Comparison of ENCODE assay signal across 19 cellular contexts in genomic region chrX:109695637-109696036, GRCh38. TPM values are rescaled to one million over a fixed set of nuclear protein-coding genes. Genes with fewer than 3 reads are reported as not detected.
DNase-seq lines count a peak whose midpoint lies in the region; ATAC-seq, FAIRE-seq and TF ChIP-seq lines count a peak whose summit lies in the region.
"Had no signal": no experiment of that assay in that cellular context is flagged by ENCODE, and none has a peak within 500 bp of the region (broad histone marks: within the 10 kb centered on the region; RNA-seq: fewer than 3 reads in every experiment).

No MANE protein-coding gene starts in this region.

- in situ Hi-C loops in K562 (cut with MboI): no loop called here

- no peak for DNase-seq in activated T-cell treated with anti-CD3 and anti-CD28 coated beads, Interleukin-2, amount 50 U/mL, for 72 hours
- no peak for DNase-seq in activated T-cell treated with anti-CD3 and anti-CD28 coated beads, Interleukin-2, amount 50 U/mL, for 1 hour
- no peak for DNase-seq in natural killer cell treated with Interleukin-12 subunit alpha and Interleukin-12 subunit beta and Interleukin-15 and Interleukin-18, amount 100 ng/mL, for 72 hours (ENCODE audit: low spot score)
- DNase-seq in natural killer cell (no peak), T-helper 17 cell (no peak), K562 (ENCODE audit: extremely low read depth in 1 of 4, low spot score in 3 of 4) (no peak)
- DNase-seq in T-helper 2 cell treated with Interferon-gamma antibody and Interleukin-4, amounts not matched to agents 5 μg/mL and 100 μg/mL, for 36 hours (ENCODE audit: low spot score): no peak
- DNase-seq: C1 segment of cervical spinal cord; Calu3; CD4-positive, alpha-beta memory T cell; COR-L47; DMS53; DMS79 treated with DMSO at 0.1 percent for 48 hours; GF-D8; GOT3; HFFc6 had no signal

- no peak overlapping the region for H3K27ac Mint-ChIP-seq in activated T-cell treated with anti-CD3 and anti-CD28 coated beads, Interleukin-2, amount 50 U/mL, for 72 hours
- no peak overlapping the region for H3K27ac Mint-ChIP-seq in natural killer cell treated with Interleukin-12 subunit alpha and Interleukin-12 subunit beta and Interleukin-15 and Interleukin-18, amount 100 ng/mL, for 72 hours
- H3K27ac Mint-ChIP-seq in natural killer cell (no peak overlapping the region), T-helper 17 cell (peak overlapping the region; percentile 47)
- no peak overlapping the region for H3K27ac Mint-ChIP-seq in T-helper 2 cell treated with Interferon-gamma antibody and Interleukin-4, amounts not matched to agents 5 μg/mL and 100 μg/mL, for 36 hours
- H3K27ac Mint-ChIP-seq: HFFc6 had no signal

- no peak overlapping the region for H3K4me3 ChIP-seq in K562
- H3K4me3 ChIP-seq: HAP-1 had no signal

- H3K79me2 ChIP-seq in K562 (ENCODE audit: control insufficient read depth, insufficient read depth, low read length): peaks cover 38% of the 10 kb centered on the region

- no peak overlapping the region for H3K4me2 ChIP-seq in K562 (ENCODE audit: insufficient read depth, low read length)

- CTCF ChIA-PET in K562 (lab: Yijun Ruan, JAX; ENCODE audit: low intra/inter-chr PET ratio): no interaction called here

- H3K9me3 ChIP-seq in T-helper 17 cell (ENCODE audit: control insufficient read depth, low read length, poor library complexity, severe bottlenecking) (no peaks in the 10 kb centered on the region), K562 (replicated peaks; ENCODE audit: control insufficient read depth, insufficient read depth, low read depth, low read length) (no peaks in the 10 kb centered on the region)
- H3K9me3 ChIP-seq: HAP-1 had no signal

- H3K27me3 ChIP-seq in K562 (ENCODE audit: control insufficient read depth in 2 of 2, insufficient read depth in 2 of 2, low read length in 2 of 2): no peaks in the 10 kb centered on the region

- H3K36me3 Mint-ChIP-seq in activated T-cell treated with anti-CD3 and anti-CD28 coated beads, Interleukin-2, amount 50 U/mL, for 72 hours (ENCODE audit: insufficient read depth in 2 of 2): peaks cover 0 to 3% of the 10 kb centered on the region in 2 donors
- H3K36me3 Mint-ChIP-seq in natural killer cell treated with Interleukin-12 subunit alpha and Interleukin-12 subunit beta and Interleukin-15 and Interleukin-18, amount 100 ng/mL, for 72 hours: no peaks in the 10 kb centered on the region
- H3K36me3 Mint-ChIP-seq in natural killer cell (no peaks in the 10 kb centered on the region), T-helper 17 cell (ENCODE audit: low read depth) (no peaks in the 10 kb centered on the region)
- peaks cover 9% of the 10 kb centered on the region for H3K36me3 Mint-ChIP-seq in T-helper 2 cell treated with Interferon-gamma antibody and Interleukin-4, amounts not matched to agents 5 μg/mL and 100 μg/mL, for 36 hours (ENCODE audit: low read depth)

- TF ChIP-seq CTCF in natural killer cell (IDR thresholded peaks at IDR 0.05) (no peak), K562 (IDR thresholded peaks at IDR 0.05 in 2 of 3, conservative IDR thresholded peaks at IDR 0.05 in 1 of 3; ENCODE audit: insufficient read depth in 2 of 3, low read depth in 1 of 3, low read length in 3 of 3) (no peak)

- no peaks in the 10 kb centered on the region for H3K9me3 Mint-ChIP-seq in activated T-cell treated with anti-CD3 and anti-CD28 coated beads, Interleukin-2, amount 50 U/mL, for 72 hours
- no peaks in the 10 kb centered on the region for H3K9me3 Mint-ChIP-seq in natural killer cell treated with Interleukin-12 subunit alpha and Interleukin-12 subunit beta and Interleukin-15 and Interleukin-18, amount 100 ng/mL, for 72 hours
- H3K9me3 Mint-ChIP-seq in natural killer cell: no peaks in the 10 kb centered on the region
- H3K9me3 Mint-ChIP-seq in T-helper 2 cell treated with Interferon-gamma antibody and Interleukin-4, amounts not matched to agents 5 μg/mL and 100 μg/mL, for 36 hours: no peaks in the 10 kb centered on the region
- H3K9me3 Mint-ChIP-seq: CD4-positive, alpha-beta memory T cell; HFFc6 had no signal

- no peak for TF ChIP-seq POLR2A in K562 (conservative IDR thresholded peaks at IDR 0.05)

- peaks cover 16% of the 10 kb centered on the region; the same call in 1 of the 3 replicates for H3K36me3 ChIP-seq in K562 (ENCODE audit: control insufficient read depth, insufficient read depth, low read length)
- H3K36me3 ChIP-seq: HAP-1 had no signal

- no peaks in the 10 kb centered on the region for H3K9me1 ChIP-seq in K562 (ENCODE audit: control insufficient read depth, insufficient read depth, low read length)

- H4K20me1 ChIP-seq in K562 (replicated peaks; ENCODE audit: control insufficient read depth, insufficient read depth, low read length): no peaks in the 10 kb centered on the region

- peak; percentile 31 to 33 for ATAC-seq in activated T-cell treated with anti-CD3 and anti-CD28 coated beads, Interleukin-2, amount 50 U/mL, for 72 hours (replicated peaks in 1 of 2)
- no peak for ATAC-seq in natural killer cell treated with Interleukin-12 subunit alpha and Interleukin-12 subunit beta and Interleukin-15 and Interleukin-18, amount 100 ng/mL, for 72 hours
- ATAC-seq in natural killer cell: no peak
- no peak for ATAC-seq in T-helper 17 cell
- ATAC-seq in K562: no peak
- no peak for ATAC-seq in GM18858 (IDR thresholded peaks at IDR 0.05; ENCODE audit: unreplicated experiment)

- no peaks in the 10 kb centered on the region for H3K27me3 Mint-ChIP-seq in activated T-cell treated with anti-CD3 and anti-CD28 coated beads, Interleukin-2, amount 50 U/mL, for 72 hours (ENCODE audit: low read depth)
- H3K27me3 Mint-ChIP-seq in natural killer cell treated with Interleukin-12 subunit alpha and Interleukin-12 subunit beta and Interleukin-15 and Interleukin-18, amount 100 ng/mL, for 72 hours: no peaks in the 10 kb centered on the region
- H3K27me3 Mint-ChIP-seq in natural killer cell (ENCODE audit: low read depth in 2 of 2): no peaks in the 10 kb centered on the region
- H3K27me3 Mint-ChIP-seq in T-helper 17 cell: no peaks in the 10 kb centered on the region
- no peaks in the 10 kb centered on the region for H3K27me3 Mint-ChIP-seq in T-helper 2 cell treated with Interferon-gamma antibody and Interleukin-4, amounts not matched to agents 5 μg/mL and 100 μg/mL, for 36 hours (ENCODE audit: low read depth)
- H3K27me3 Mint-ChIP-seq: CD4-positive, alpha-beta memory T cell had no signal

- H3K4me1 ChIP-seq in K562 (replicated peaks in 1 of 2; ENCODE audit: control insufficient read depth in 2 of 2, insufficient read depth in 2 of 2, low read length in 2 of 2): no peaks in the 10 kb centered on the region

- WGBS in K562 (ENCODE audit: insufficient coverage, low coverage, missing lambda C conversion rate): 98% methylated on average over 3 of the region's 3 CpGs

- H3K4me3 Mint-ChIP-seq in activated T-cell treated with anti-CD3 and anti-CD28 coated beads, Interleukin-2, amount 50 U/mL, for 72 hours: no peak overlapping the region
- H3K4me3 Mint-ChIP-seq in natural killer cell treated with Interleukin-12 subunit alpha and Interleukin-12 subunit beta and Interleukin-15 and Interleukin-18, amount 100 ng/mL, for 72 hours: peak overlapping the region; percentile 44
- no peak overlapping the region for H3K4me3 Mint-ChIP-seq in natural killer cell
- no peak overlapping the region for H3K4me3 Mint-ChIP-seq in T-helper 17 cell
- H3K4me3 Mint-ChIP-seq in T-helper 2 cell treated with Interferon-gamma antibody and Interleukin-4, amounts not matched to agents 5 μg/mL and 100 μg/mL, for 36 hours: no peak overlapping the region
- H3K4me3 Mint-ChIP-seq: CD4-positive, alpha-beta memory T cell; HFFc6 had no signal

- POLR2A ChIA-PET in K562 (lab: Yijun Ruan, JAX): interaction anchor here (0.7 kb wide), 1 partner anchor 391 kb away, joined by 3 read pairs; no protein-coding TSS in a partner anchor

- BruUV-seq in K562 (replicated peaks; lab: Mats Ljungman, UMichigan): no TSS peak

- intact Hi-C loops in natural killer cell (cut with micrococcal nuclease): no loop called here
- intact Hi-C loops in K562 (cut with micrococcal nuclease): no loop called here

- FAIRE-seq in K562 (lab: Jason Lieb, UNC): no peak
- FAIRE-seq: H54 had no signal

- no peak overlapping the region for H2AFZ ChIP-seq in K562 (ENCODE audit: low read depth, low read length)

- no peak overlapping the region for H3K27ac ChIP-seq in K562 (ENCODE audit: extremely low read depth, low read depth, low read length)

- H3K9ac ChIP-seq in K562 (ENCODE audit: insufficient read depth in 1 of 2, low read depth in 2 of 2, low read length in 2 of 2): no peak overlapping the region

- H3K4me1 Mint-ChIP-seq in activated T-cell treated with anti-CD3 and anti-CD28 coated beads, Interleukin-2, amount 50 U/mL, for 72 hours (ENCODE audit: low read depth): peaks cover 33% of the 10 kb centered on the region
- H3K4me1 Mint-ChIP-seq in natural killer cell treated with Interleukin-12 subunit alpha and Interleukin-12 subunit beta and Interleukin-15 and Interleukin-18, amount 100 ng/mL, for 72 hours (ENCODE audit: low read depth in 2 of 2): peaks cover 12 to 13% of the 10 kb centered on the region in 2 donors
- peaks cover 0 to 6% of the 10 kb centered on the region in 2 donors for H3K4me1 Mint-ChIP-seq in natural killer cell
- peaks cover 7% of the 10 kb centered on the region for H3K4me1 Mint-ChIP-seq in T-helper 17 cell
- peaks cover 12% of the 10 kb centered on the region for H3K4me1 Mint-ChIP-seq in T-helper 2 cell treated with Interferon-gamma antibody and Interleukin-4, amounts not matched to agents 5 μg/mL and 100 μg/mL, for 36 hours (ENCODE audit: low read depth)

- TF ChIP-seq EP300 in K562 (IDR thresholded peaks at IDR 0.05; ENCODE audit: low read length): no peak

- TF ChIP-seq RAD21 in K562 (CRISPR knock-in tag; conservative IDR thresholded peaks at IDR 0.05 in 1 of 2, IDR thresholded peaks at IDR 0.05 in 1 of 2): no peak

RNA-seq across cellular contexts. Expression of gene ACSL4, which starts 37.4 kb away (rescaled TPM):
- total RNA-seq in activated T-cell treated with anti-CD3 and anti-CD28 coated beads, Interleukin-2, amount 50 U/mL, for 72 hours: 10 to 100 TPM; 44.3 to 48.1 TPM
- 10 to 100 TPM; 60.2 to 79.4 TPM for total RNA-seq in natural killer cell treated with Interleukin-12 subunit alpha and Interleukin-12 subunit beta and Interleukin-15 and Interleukin-18, amount 100 ng/mL, for 72 hours
- total RNA-seq in natural killer cell: 10 to 100 TPM; 19.8 to 28.4 (median 21.7) TPM
- 10 to 100 TPM; 13.6 to 19.5 TPM for total RNA-seq in T-helper 17 cell
- 30.6 and 90.7 TPM in 2 replicates for total RNA-seq in K562 (2011; cell fraction: chromatin; rRNA removed; ENCODE audit: low replicate concordance)
- total RNA-seq in K562 (2011; cell fraction: nucleolus; rRNA removed): 10.5 and 14.9 TPM in 2 replicates
- 29.3 and 45.3 TPM in 2 replicates for total RNA-seq in K562 (2011; cell fraction: nucleoplasm; rRNA removed)
- 20.1 and 21.5 TPM in 2 replicates for total RNA-seq in K562 (2014; rRNA removed)
- total RNA-seq in K562 (2014; rRNA removed; fragmentation: Illumina TruSeq; extraction: Trizol): 32.1 and 35.6 TPM in 2 replicates
- total RNA-seq in K562 (2015; rRNA removed; fragmentation: Illumina TruSeq; extraction: Trizol): 25.0 and 25.5 TPM in 2 replicates
- 29.0 and 31.2 TPM in 2 replicates for total RNA-seq in K562 (2021)
- 22.2 and 35.1 TPM in 2 replicates for polyA plus RNA-seq in K562 (2011; rRNA removed)
- 8.4 and 13.2 TPM in 2 replicates for polyA plus RNA-seq in K562 (2011; cell fraction: cytosol; rRNA removed)
- 16.3 and 17.2 TPM in 2 replicates for polyA plus RNA-seq in K562 (2011; cell fraction: nucleus; rRNA removed)
- 15.3 and 26.5 TPM in 2 replicates for polyA plus RNA-seq in K562 (2012)
- polyA plus RNA-seq in K562 (2014; fragmentation: Illumina TruSeq; extraction: Trizol): 22.1 and 27.1 TPM in 2 replicates
- polyA plus RNA-seq in K562 (2014; fragmentation: Nextera tagmentation; extraction: Ambion mirVana): 10 to 100 TPM in 1 of 2 experiments, 1 to 10 TPM in 1; 9.8 to 12.0 TPM
- 16.6 and 19.6 TPM in 2 replicates for polyA plus RNA-seq in K562 (2014; rRNA removed)
- polyA minus RNA-seq in K562 (2011; rRNA and poly(A)+ RNA removed): 56.4 and 81.0 TPM in 2 replicates
- 36.9 and 53.8 TPM in 2 replicates for polyA minus RNA-seq in K562 (2011; cell fraction: cytosol; rRNA and poly(A)+ RNA removed)
- 21.0 and 30.0 TPM in 2 replicates for polyA minus RNA-seq in K562 (2011; cell fraction: nucleus; rRNA and poly(A)+ RNA removed)

Comparison
In these comparisons a context has a peak if more than half of its experiments do, and no peak if none do; other contexts are left out.
1. ATAC-seq: peak in activated T-cell treated with anti-CD3 and anti-CD28 coated beads, Interleukin-2, amount 50 U/mL, for 72 hours (2 of 2); none in natural killer cell treated with Interleukin-12 subunit alpha and Interleukin-12 subunit beta and Interleukin-15 and Interleukin-18, amount 100 ng/mL, for 72 hours (0 of 2), natural killer cell (0 of 3), T-helper 17 cell (single experiment), K562 (single experiment) and GM18858 (single experiment).